ENCODE assay signal across 1 cellular context in genomic region chr11:118605116-118605867, GRCh38.
TF ChIP-seq lines count a peak whose summit lies in the region.

No MANE protein-coding gene starts in this region.

TF ChIP-seq in H1, 55 proteins besides CTCF, POLR2A, EP300 and RAD21:
- TF ChIP-seq CEBPB (IDR thresholded peaks at IDR 0.05; ENCODE audit: low read depth, low read length) (peak; percentile 95), TCF12 (IDR thresholded peaks at IDR 0.05; ENCODE audit: low read depth, low read length) (peak; percentile 94), POLR2AphosphoS5 (IDR thresholded peaks at IDR 0.05; ENCODE audit: low read depth, low read length) (peak; percentile 83), NANOG (IDR thresholded peaks at IDR 0.05; ENCODE audit: insufficient read depth, low read depth, low read length, poor library complexity, severe bottlenecking) (peak; percentile 10), YY1 (IDR thresholded peaks at IDR 0.05; ENCODE audit: low read depth, low read length) (no peak), CREB1 (IDR thresholded peaks at IDR 0.05) (no peak), KDM1A (IDR thresholded peaks at IDR 0.05; ENCODE audit: borderline replicate concordance, low read length) (no peak), RFX5 (IDR thresholded peaks at IDR 0.05; ENCODE audit: borderline replicate concordance, low read depth, low read length) (no peak), PHF8 (conservative IDR thresholded peaks at IDR 0.05; ENCODE audit: low read depth, low read length) (no peak), RNF2 (IDR thresholded peaks at IDR 0.05; ENCODE audit: borderline replicate concordance, low read depth, low read length, missing control alignments, poor library complexity, severe bottlenecking) (no peak), BCL11A (IDR thresholded peaks at IDR 0.05; ENCODE audit: low read depth in 2 of 2, low read length in 2 of 2) (no peak), SRF (IDR thresholded peaks at IDR 0.05; ENCODE audit: low read depth, low read length) (no peak), SP2 (IDR thresholded peaks at IDR 0.05; ENCODE audit: low read length) (no peak), KDM5A (IDR thresholded peaks at IDR 0.05; ENCODE audit: low read length) (no peak), BACH1 (IDR thresholded peaks at IDR 0.05; ENCODE audit: low read length) (no peak), HDAC6 (IDR thresholded peaks at IDR 0.05; ENCODE audit: low read depth, low read length) (no peak)
